ENCODE assay signal across 1 cellular context in the genomic region with DNA sequence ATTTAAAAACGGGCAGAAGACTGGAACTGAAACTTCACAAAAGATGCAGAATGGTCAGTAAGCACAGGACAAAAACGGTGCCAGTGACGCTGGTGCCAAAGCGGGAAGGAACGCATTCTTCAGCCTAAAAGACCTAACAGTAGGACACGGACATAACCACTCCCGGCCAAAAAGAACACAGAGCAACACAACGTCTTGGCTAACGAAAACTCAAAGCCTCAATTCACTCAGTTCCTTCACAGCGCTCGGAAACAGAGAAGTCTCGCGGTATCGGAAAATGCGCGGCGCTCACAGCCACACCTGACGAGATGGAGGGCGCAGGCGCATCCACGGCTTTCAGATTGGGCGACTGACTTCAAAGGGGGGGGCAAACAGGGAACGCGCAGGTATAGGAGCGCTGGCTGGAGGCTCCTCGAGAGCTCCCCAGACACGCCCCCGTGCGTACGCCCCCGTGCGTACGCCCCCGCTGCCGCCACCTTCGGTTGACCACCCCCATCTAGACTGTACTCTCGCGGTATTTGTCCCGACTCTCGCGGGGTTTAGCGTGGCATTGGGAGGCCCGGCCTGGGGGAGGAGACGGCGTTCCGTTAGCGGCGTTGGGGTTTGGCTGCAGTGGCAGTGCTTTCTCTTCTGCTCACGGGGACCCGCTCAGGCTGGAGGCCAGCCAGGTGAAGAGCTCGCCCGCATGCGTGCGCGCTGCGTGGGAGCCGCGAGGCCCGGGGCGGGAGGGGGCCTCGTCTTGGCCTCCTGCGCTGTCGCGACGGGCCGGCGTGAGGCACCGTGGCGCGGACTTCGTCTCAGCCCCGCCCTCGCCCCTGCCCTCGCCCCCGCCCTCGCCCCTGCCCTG.
A peak's percentile ranks its signal among the peaks of the same experiment; 100 is the strongest.
TF ChIP-seq lines count a peak whose summit lies in the region.

TSS of gene NKTR (plus strand) at position 576 of the 847 bp plus-strand sequence. CDS start 321 bp downstream, outside the sequence.

TF ChIP-seq in A549, 52 proteins besides CTCF, POLR2A, EP300 and RAD21 (continued from another document):
- TF ChIP-seq, protein P1, sequence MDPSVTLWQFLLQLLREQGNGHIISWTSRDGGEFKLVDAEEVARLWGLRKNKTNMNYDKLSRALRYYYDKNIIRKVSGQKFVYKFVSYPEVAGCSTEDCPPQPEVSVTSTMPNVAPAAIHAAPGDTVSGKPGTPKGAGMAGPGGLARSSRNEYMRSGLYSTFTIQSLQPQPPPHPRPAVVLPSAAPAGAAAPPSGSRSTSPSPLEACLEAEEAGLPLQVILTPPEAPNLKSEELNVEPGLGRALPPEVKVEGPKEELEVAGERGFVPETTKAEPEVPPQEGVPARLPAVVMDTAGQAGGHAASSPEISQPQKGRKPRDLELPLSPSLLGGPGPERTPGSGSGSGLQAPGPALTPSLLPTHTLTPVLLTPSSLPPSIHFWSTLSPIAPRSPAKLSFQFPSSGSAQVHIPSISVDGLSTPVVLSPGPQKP (IDR thresholded peaks at IDR 0.05; ENCODE audit: low read depth, low read length): no peak
- no peak for TF ChIP-seq CEBPB (IDR thresholded peaks at IDR 0.05)
- TF ChIP-seq NFE2L2 (conservative IDR thresholded peaks at IDR 0.05; ENCODE audit: low read length): no peak
- TF ChIP-seq SREBF2 (IDR thresholded peaks at IDR 0.05): no peak
- TF ChIP-seq SMC3 (IDR thresholded peaks at IDR 0.05): no peak
- no peak for TF ChIP-seq ESRRA (IDR thresholded peaks at IDR 0.05; ENCODE audit: borderline replicate concordance, low read length)
- TF ChIP-seq MAX (IDR thresholded peaks at IDR 0.05): peak; percentile 24
- TF ChIP-seq, protein P2, sequence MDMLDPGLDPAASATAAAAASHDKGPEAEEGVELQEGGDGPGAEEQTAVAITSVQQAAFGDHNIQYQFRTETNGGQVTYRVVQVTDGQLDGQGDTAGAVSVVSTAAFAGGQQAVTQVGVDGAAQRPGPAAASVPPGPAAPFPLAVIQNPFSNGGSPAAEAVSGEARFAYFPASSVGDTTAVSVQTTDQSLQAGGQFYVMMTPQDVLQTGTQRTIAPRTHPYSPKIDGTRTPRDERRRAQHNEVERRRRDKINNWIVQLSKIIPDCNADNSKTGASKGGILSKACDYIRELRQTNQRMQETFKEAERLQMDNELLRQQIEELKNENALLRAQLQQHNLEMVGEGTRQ (IDR thresholded peaks at IDR 0.05): no peak
- TF ChIP-seq KDM1A (IDR thresholded peaks at IDR 0.05; ENCODE audit: low read depth): no peak
- TF ChIP-seq EHMT2 (IDR thresholded peaks at IDR 0.05; ENCODE audit: low read depth): no peak
- no peak for TF ChIP-seq TP53 (CRISPR knock-in tag; IDR thresholded peaks at IDR 0.05)
- TF ChIP-seq FOSB (CRISPR knock-in tag; IDR thresholded peaks at IDR 0.05): no peak
- TF ChIP-seq KDM5A (IDR thresholded peaks at IDR 0.05): no peak
- TF ChIP-seq EHF (CRISPR knock-in tag; IDR thresholded peaks at IDR 0.05): no peak
- TF ChIP-seq, protein P3, sequence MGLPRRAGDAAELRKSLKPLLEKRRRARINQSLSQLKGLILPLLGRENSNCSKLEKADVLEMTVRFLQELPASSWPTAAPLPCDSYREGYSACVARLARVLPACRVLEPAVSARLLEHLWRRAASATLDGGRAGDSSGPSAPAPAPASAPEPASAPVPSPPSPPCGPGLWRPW (IDR thresholded peaks at IDR 0.05): no peak
- no peak for TF ChIP-seq BCL3 (IDR thresholded peaks at IDR 0.05)
- no peak for TF ChIP-seq NPAS2 (CRISPR knock-in tag; IDR thresholded peaks at IDR 0.05; ENCODE audit: borderline replicate concordance)
- no peak for TF ChIP-seq MAZ (IDR thresholded peaks at IDR 0.05; ENCODE audit: borderline replicate concordance, low read depth, low read length)
- TF ChIP-seq ZSCAN20 (CRISPR knock-in tag; IDR thresholded peaks at IDR 0.05): no peak
- peak; percentile 37; the same call in 1 of the 2 replicates for TF ChIP-seq GATA3 (IDR thresholded peaks at IDR 0.05; ENCODE audit: borderline replicate concordance)
- TF ChIP-seq NR3C1 (IDR thresholded peaks at IDR 0.05): no peak
- no peak for TF ChIP-seq CBX2 (IDR thresholded peaks at IDR 0.05; ENCODE audit: borderline replicate concordance, low read depth)
- no peak for TF ChIP-seq RNF2 (IDR thresholded peaks at IDR 0.05; ENCODE audit: borderline replicate concordance, low read depth)
- peak; percentile 44 to 74; a peak in 3 of 5 replicates for TF ChIP-seq JUN (IDR thresholded peaks at IDR 0.05)
- no peak for TF ChIP-seq CHD4 (IDR thresholded peaks at IDR 0.05; ENCODE audit: borderline replicate concordance)
- TF ChIP-seq ATOH8 (CRISPR knock-in tag; IDR thresholded peaks at IDR 0.05; ENCODE audit: low read depth): no peak
- TF ChIP-seq HDAC2 (IDR thresholded peaks at IDR 0.05): no peak
- TF ChIP-seq BHLHE40 (IDR thresholded peaks at IDR 0.05; ENCODE audit: low read depth, low read length): no peak
- TF ChIP-seq MAFK (IDR thresholded peaks at IDR 0.05; ENCODE audit: partially characterized antibody): no peak
- TF ChIP-seq, protein P4, sequence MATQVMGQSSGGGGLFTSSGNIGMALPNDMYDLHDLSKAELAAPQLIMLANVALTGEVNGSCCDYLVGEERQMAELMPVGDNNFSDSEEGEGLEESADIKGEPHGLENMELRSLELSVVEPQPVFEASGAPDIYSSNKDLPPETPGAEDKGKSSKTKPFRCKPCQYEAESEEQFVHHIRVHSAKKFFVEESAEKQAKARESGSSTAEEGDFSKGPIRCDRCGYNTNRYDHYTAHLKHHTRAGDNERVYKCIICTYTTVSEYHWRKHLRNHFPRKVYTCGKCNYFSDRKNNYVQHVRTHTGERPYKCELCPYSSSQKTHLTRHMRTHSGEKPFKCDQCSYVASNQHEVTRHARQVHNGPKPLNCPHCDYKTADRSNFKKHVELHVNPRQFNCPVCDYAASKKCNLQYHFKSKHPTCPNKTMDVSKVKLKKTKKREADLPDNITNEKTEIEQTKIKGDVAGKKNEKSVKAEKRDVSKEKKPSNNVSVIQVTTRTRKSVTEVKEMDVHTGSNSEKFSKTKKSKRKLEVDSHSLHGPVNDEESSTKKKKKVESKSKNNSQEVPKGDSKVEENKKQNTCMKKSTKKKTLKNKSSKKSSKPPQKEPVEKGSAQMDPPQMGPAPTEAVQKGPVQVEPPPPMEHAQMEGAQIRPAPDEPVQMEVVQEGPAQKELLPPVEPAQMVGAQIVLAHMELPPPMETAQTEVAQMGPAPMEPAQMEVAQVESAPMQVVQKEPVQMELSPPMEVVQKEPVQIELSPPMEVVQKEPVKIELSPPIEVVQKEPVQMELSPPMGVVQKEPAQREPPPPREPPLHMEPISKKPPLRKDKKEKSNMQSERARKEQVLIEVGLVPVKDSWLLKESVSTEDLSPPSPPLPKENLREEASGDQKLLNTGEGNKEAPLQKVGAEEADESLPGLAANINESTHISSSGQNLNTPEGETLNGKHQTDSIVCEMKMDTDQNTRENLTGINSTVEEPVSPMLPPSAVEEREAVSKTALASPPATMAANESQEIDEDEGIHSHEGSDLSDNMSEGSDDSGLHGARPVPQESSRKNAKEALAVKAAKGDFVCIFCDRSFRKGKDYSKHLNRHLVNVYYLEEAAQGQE (IDR thresholded peaks at IDR 0.05): peak; percentile 89
- no peak for TF ChIP-seq ZNF302 (CRISPR knock-in tag; IDR thresholded peaks at IDR 0.05)
- no peak for TF ChIP-seq HEYL (CRISPR knock-in tag; IDR thresholded peaks at IDR 0.05)
- TF ChIP-seq HOXB13 (CRISPR knock-in tag; IDR thresholded peaks at IDR 0.05; ENCODE audit: low read depth): no peak
- TF ChIP-seq RARB (CRISPR knock-in tag; IDR thresholded peaks at IDR 0.05): no peak
- no peak for TF ChIP-seq ZFP36 (IDR thresholded peaks at IDR 0.05; ENCODE audit: borderline replicate concordance, partially characterized antibody)
- no peak for TF ChIP-seq ZC3H11A (IDR thresholded peaks at IDR 0.05)
- TF ChIP-seq, protein P5, sequence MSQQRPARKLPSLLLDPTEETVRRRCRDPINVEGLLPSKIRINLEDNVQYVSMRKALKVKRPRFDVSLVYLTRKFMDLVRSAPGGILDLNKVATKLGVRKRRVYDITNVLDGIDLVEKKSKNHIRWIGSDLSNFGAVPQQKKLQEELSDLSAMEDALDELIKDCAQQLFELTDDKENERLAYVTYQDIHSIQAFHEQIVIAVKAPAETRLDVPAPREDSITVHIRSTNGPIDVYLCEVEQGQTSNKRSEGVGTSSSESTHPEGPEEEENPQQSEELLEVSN (IDR thresholded peaks at IDR 0.05; ENCODE audit: borderline replicate concordance, low read depth): no peak; the same call in 1 of the 2 replicates
- TF ChIP-seq POLR2AphosphoS2 (conservative IDR thresholded peaks at IDR 0.05; ENCODE audit: low read length): no peak
- TF ChIP-seq HOXB5 (CRISPR knock-in tag; IDR thresholded peaks at IDR 0.05): no peak
- no peak for TF ChIP-seq MYC (IDR thresholded peaks at IDR 0.05; ENCODE audit: borderline replicate concordance, low read length)
- TF ChIP-seq RFX5 (IDR thresholded peaks at IDR 0.05): no peak
- TF ChIP-seq PHF8 (IDR thresholded peaks at IDR 0.05; ENCODE audit: borderline replicate concordance, low read depth): peak; percentile 58
- no peak for TF ChIP-seq JUNB (IDR thresholded peaks at IDR 0.05)
- TF ChIP-seq FOSL2 (IDR thresholded peaks at IDR 0.05): no peak
- no peak for TF ChIP-seq FOSL2 (CRISPR knock-in tag; IDR thresholded peaks at IDR 0.05)
- no peak for TF ChIP-seq FOXS1 (CRISPR knock-in tag; IDR thresholded peaks at IDR 0.05)
